ENCODE assay signal across 10 cellular contexts in the genomic region with DNA sequence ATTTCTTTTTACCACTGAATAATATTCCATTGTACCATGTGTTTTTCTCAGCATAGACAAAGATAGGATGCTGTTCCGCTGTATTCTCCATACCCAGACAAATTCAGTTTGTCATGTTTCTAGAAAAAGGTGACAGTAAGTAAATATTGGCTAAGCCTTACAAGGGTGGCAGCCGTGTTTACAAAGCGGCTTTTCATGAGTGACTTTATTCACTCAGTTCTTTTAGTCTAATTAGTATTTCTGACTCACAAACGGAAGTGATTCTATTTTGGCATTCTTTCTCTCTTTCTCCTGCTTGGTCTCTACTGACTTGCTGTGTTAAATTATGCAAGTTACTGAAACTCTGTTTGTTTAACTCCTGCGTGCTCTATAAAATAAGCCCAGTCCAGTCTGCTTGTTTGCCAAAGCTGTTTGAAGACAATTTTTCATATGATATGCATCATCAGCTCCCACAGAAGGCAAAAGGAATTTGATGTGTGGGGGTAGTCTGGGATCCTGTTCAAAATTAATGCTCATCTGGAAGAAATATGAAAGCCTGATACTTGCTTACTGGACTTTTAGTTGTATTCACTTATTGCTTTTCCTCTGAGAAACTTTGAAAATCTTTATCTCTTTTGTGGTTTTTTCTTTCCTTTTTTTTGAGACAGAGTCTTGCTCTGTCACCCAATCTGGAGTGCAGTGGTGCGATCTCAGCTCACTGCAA. TPM values are rescaled to one million over a fixed set of nuclear protein-coding genes. Genes with fewer than 3 reads are reported as not detected.
DNase-seq lines count a peak whose midpoint lies in the region; ATAC-seq, FAIRE-seq and TF ChIP-seq lines count a peak whose summit lies in the region.
"Had no signal": no experiment of that assay in that cellular context is flagged by ENCODE, and none has a peak within 500 bp of the region (broad histone marks: within the 10 kb centered on the region; RNA-seq: fewer than 3 reads in every experiment).

No MANE protein-coding gene starts in this region.

- peak overlapping the region; percentile 74 for H3K27ac Mint-ChIP-seq in osteocyte (ENCODE audit: unreplicated experiment)

- no peak for TF ChIP-seq CTCF in bronchial epithelial cell (IDR thresholded peaks at IDR 0.05; ENCODE audit: insufficient read depth, low read length, severe bottlenecking)
- TF ChIP-seq CTCF in osteocyte (IDR thresholded peaks at IDR 0.05), result no peak

- H3K4me1 Mint-ChIP-seq in osteocyte (ENCODE audit: unreplicated experiment), result peaks cover 31% of the 10 kb centered on the region

- H3K36me3 ChIP-seq in bronchial epithelial cell (ENCODE audit: control insufficient read depth, insufficient read depth, low read length), result no peaks in the 10 kb centered on the region
- H3K36me3 ChIP-seq: Peyer's patch, prostate gland had no signal

- in situ Hi-C loops in G401 (cut with HindIII; ENCODE audit: low sequenced_read_pairs), result no loop called here

- H3K4me3 Mint-ChIP-seq in osteocyte (ENCODE audit: unreplicated experiment), result peak overlapping the region; percentile 11

- no peak for FAIRE-seq in bronchial epithelial cell (lab: Jason Lieb, UNC)

- DNase-seq in G401 (ENCODE audit: low spot score) (peak; percentile 8), NCI-H345 (lab: John Stamatoyannopoulos, UW) (peak; percentile 91), bronchial epithelial cell (ENCODE audit: low read depth) (peak; percentile 76), osteocyte (ENCODE audit: extremely low spot score, unreplicated experiment) (no peak), NCI-H2171 treated with DMSO at 0.1 percent for 48 hours (lab: John Stamatoyannopoulos, UW) (no peak), islet precursor cell (no peak)
- no peak for DNase-seq in stimulated activated CD4-positive, alpha-beta T cell treated with anti-CD3 and anti-CD28 coated beads, Interleukin-15, amount 100 ng/mL, for 24 hours
- DNase-seq: Peyer's patch had no signal

- no peak overlapping the region for H3K4me3 ChIP-seq in bronchial epithelial cell (ENCODE audit: low read depth, low read length)
- H3K4me3 ChIP-seq: Peyer's patch, prostate gland had no signal

- no peak for ATAC-seq in HG03442 (IDR thresholded peaks at IDR 0.05; ENCODE audit: unreplicated experiment)

- no peaks in the 10 kb centered on the region for H3K36me3 Mint-ChIP-seq in osteocyte (ENCODE audit: unreplicated experiment)

- peaks cover 31% of the 10 kb centered on the region for H3K27me3 Mint-ChIP-seq in osteocyte (ENCODE audit: unreplicated experiment)

- no peaks in the 10 kb centered on the region for H3K9me3 Mint-ChIP-seq in osteocyte (ENCODE audit: unreplicated experiment)

- H3K27me3 ChIP-seq in bronchial epithelial cell (ENCODE audit: control insufficient read depth, insufficient read depth, low read length), result no peaks in the 10 kb centered on the region
- H3K27me3 ChIP-seq: Peyer's patch had no signal

RNA-seq across cellular contexts. Expression of a gene that starts 2.3 kb away (rescaled TPM):
- 1.2 and 2.1 TPM in 2 replicates for total RNA-seq in G401 (2014; rRNA removed; shearing (Covaris generic))
- total RNA-seq in bronchial epithelial cell (1.8 and 4.5 TPM in 2 replicates), osteocyte (17.4 and 19.6 TPM in 2 replicates)

RNA-seq across cellular contexts. Expression of a gene that starts 38.9 kb away (rescaled TPM):
- 35.9 and 39.6 TPM in 2 replicates for total RNA-seq in G401 (2014; rRNA removed; shearing (Covaris generic))
- 22.1 and 25.8 TPM in 2 replicates for total RNA-seq in bronchial epithelial cell
- total RNA-seq in osteocyte, result 28.3 and 32.1 TPM in 2 replicates

RNA-seq across cellular contexts. Expression of a gene that starts 41.5 kb away (rescaled TPM):
- not detected in 2 replicates for total RNA-seq in G401 (2014; rRNA removed; shearing (Covaris generic))
- not detected in 2 replicates for total RNA-seq in bronchial epithelial cell
- total RNA-seq in osteocyte, result not detected in 2 replicates
- total RNA-seq: Peyer's patch had no signal

Comparison
In these comparisons a context has a peak if more than half of its experiments do, and no peak if none do; other contexts are left out.
1. DNase-seq: peak in G401 (single experiment), NCI-H345 (single experiment) and bronchial epithelial cell (single experiment); none in osteocyte (single experiment), stimulated activated CD4-positive, alpha-beta T cell treated with anti-CD3 and anti-CD28 coated beads, Interleukin-15, amount 100 ng/mL, for 24 hours (single experiment), NCI-H2171 treated with DMSO at 0.1 percent for 48 hours (single experiment) and islet precursor cell (single experiment).